1 cellular context compared by ENCODE assay signal in genomic region chr2:181891966-181892794, GRCh38.
A peak's percentile ranks its signal among the peaks of the same experiment; 100 is the strongest.
TF ChIP-seq lines count a peak whose summit lies in the region.

No MANE protein-coding gene starts in this region.

TF ChIP-seq in K562, 482 proteins besides CTCF, POLR2A, EP300 and RAD21 (continued from another document and continues in another):
- TF ChIP-seq AFF4 (CRISPR knock-in tag; IDR thresholded peaks at IDR 0.05) (no peak; the same call in 1 of the 2 replicates), ZFX (CRISPR knock-in tag; IDR thresholded peaks at IDR 0.05) (peak; percentile 91), TCF15 (CRISPR knock-in tag; IDR thresholded peaks at IDR 0.05) (no peak), ZNF277 (CRISPR knock-in tag; IDR thresholded peaks at IDR 0.05; ENCODE audit: borderline replicate concordance) (no peak), HINFP (tag; conservative IDR thresholded peaks at IDR 0.05; ENCODE audit: low read depth) (no peak), DEAF1 (CRISPR knock-in tag; IDR thresholded peaks at IDR 0.05) (no peak), ZKSCAN8 (CRISPR knock-in tag; IDR thresholded peaks at IDR 0.05) (no peak), ZNF133 (CRISPR knock-in tag; IDR thresholded peaks at IDR 0.05) (no peak), TCF7 (IDR thresholded peaks at IDR 0.05; ENCODE audit: borderline replicate concordance) (no peak), CCAR2 (IDR thresholded peaks at IDR 0.05; ENCODE audit: low read depth, low read length) (no peak), SREBF1 (IDR thresholded peaks at IDR 0.05; ENCODE audit: borderline replicate concordance, low read depth, low read length) (no peak), PPARD (CRISPR knock-in tag; IDR thresholded peaks at IDR 0.05) (no peak), FOXK1 (CRISPR knock-in tag; IDR thresholded peaks at IDR 0.05; ENCODE audit: borderline replicate concordance) (peak; percentile 19; the same call in 1 of the 2 replicates), XRCC5 (IDR thresholded peaks at IDR 0.05; ENCODE audit: low read depth, low read length) (no peak; the same call in none of the 2 replicates), MLX (CRISPR knock-in tag; conservative IDR thresholded peaks at IDR 0.05) (peak in 1 of 2 experiments; percentile 70; a peak in 1 of 4 replicates), HMG20B (CRISPR knock-in tag; IDR thresholded peaks at IDR 0.05) (no peak), CBX3 (IDR thresholded peaks at IDR 0.05; ENCODE audit: borderline replicate concordance in 1 of 2, low read length in 2 of 2) (0 out of 3 replicates have a peak, but pooled peaks of 1 of the 2 experiments have one; percentile 35), C11orf30 (IDR thresholded peaks at IDR 0.05; ENCODE audit: low read depth) (no peak), KDM1A (IDR thresholded peaks at IDR 0.05) (no peak), GATA2 (CRISPR knock-in tag; IDR thresholded peaks at IDR 0.05) (no peak), EGR1 (conservative IDR thresholded peaks at IDR 0.05) (peak; percentile 58), SRSF9 (IDR thresholded peaks at IDR 0.05; ENCODE audit: borderline replicate concordance, low read depth, low read length) (no peak), ARNT (IDR thresholded peaks at IDR 0.05) (no peak), CHAMP1 (IDR thresholded peaks at IDR 0.05) (no peak), ATF7 (IDR thresholded peaks at IDR 0.05) (0 out of 2 replicates have a peak, but pooled peaks have one; percentile 24), SMAD4 (CRISPR knock-in tag; conservative IDR thresholded peaks at IDR 0.05) (peak; percentile 49; the same call in 1 of the 2 replicates), ZSCAN32 (CRISPR knock-in tag; IDR thresholded peaks at IDR 0.05) (no peak), ZNF280A (IDR thresholded peaks at IDR 0.05; ENCODE audit: low read depth, partially characterized antibody) (no peak), ZNF644 (tag; IDR thresholded peaks at IDR 0.05; ENCODE audit: low read depth) (no peak), ZKSCAN1 (IDR thresholded peaks at IDR 0.05; ENCODE audit: low read depth, low read length) (no peak), PHF20 (IDR thresholded peaks at IDR 0.05; ENCODE audit: partially characterized antibody) (no peak), NEUROD1 (IDR thresholded peaks at IDR 0.05; ENCODE audit: borderline replicate concordance, low read depth, low read length, partially characterized antibody) (no peak), ZHX1 (conservative IDR thresholded peaks at IDR 0.05; ENCODE audit: low read length) (no peak), GTF2E2 (tag; IDR thresholded peaks at IDR 0.05) (no peak), LARP7 (IDR thresholded peaks at IDR 0.05) (no peak), NCOA4 (IDR thresholded peaks at IDR 0.05; ENCODE audit: partially characterized antibody) (no peak), NCOA2 (IDR thresholded peaks at IDR 0.05; ENCODE audit: partially characterized antibody in 2 of 2) (no peak), ZNF174 (CRISPR knock-in tag; IDR thresholded peaks at IDR 0.05) (no peak), RFX1 (IDR thresholded peaks at IDR 0.05) (no peak), ZNF449 (CRISPR knock-in tag; IDR thresholded peaks at IDR 0.05) (no peak), TFE3 (CRISPR knock-in tag; IDR thresholded peaks at IDR 0.05) (no peak), TOE1 (IDR thresholded peaks at IDR 0.05; ENCODE audit: borderline replicate concordance) (no peak; the same call in 1 of the 2 replicates), TOE1 (CRISPR knock-in tag; IDR thresholded peaks at IDR 0.05; ENCODE audit: borderline replicate concordance, low read depth) (no peak)
